ENCODE assay signal across 20 cellular contexts in the genomic region with DNA sequence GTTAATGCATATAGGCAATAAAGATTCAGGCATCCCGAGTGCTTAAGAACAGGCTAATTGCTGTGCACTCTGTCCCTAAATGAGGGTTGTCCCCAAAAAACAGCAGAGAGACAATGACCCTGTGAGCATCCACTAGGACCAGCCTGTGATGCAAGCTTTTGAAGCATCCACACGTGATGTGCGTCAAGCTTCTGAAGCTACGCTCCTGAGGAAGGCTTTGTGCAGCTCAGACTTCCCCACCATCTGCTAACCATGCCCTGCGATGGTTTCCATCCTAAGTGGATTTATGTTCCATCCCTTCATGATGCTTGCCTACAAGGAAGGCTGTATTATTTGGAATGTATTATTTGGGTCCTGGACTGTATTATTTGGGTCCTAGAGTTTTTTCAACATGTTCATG.
A peak's percentile ranks its signal among the peaks of the same experiment; 100 is the strongest.
DNase-seq lines count a peak whose midpoint lies in the region; ATAC-seq and TF ChIP-seq lines count a peak whose summit lies in the region.
"Had no signal": no experiment of that assay in that cellular context is flagged by ENCODE, and none has a peak within 500 bp of the region (broad histone marks: within the 10 kb centered on the region; RNA-seq: fewer than 3 reads in every experiment).

No MANE protein-coding gene starts in this region.

- TF ChIP-seq CTCF in SK-N-SH (IDR thresholded peaks at IDR 0.05) = no peak
- TF ChIP-seq CTCF in type B pancreatic cell (conservative IDR thresholded peaks at IDR 0.05) = no peak

- H3K4me3 ChIP-seq in SK-N-SH (ENCODE audit: low read depth in 2 of 2, low read length in 1 of 2) = no peak overlapping the region
- no peak overlapping the region for H3K4me3 ChIP-seq in BLaER1
- no peak overlapping the region for H3K4me3 ChIP-seq in adipocyte (ENCODE audit: low read length)
- H3K4me3 ChIP-seq: K562 had no signal

- DNase-seq in SK-N-SH (no peak), adipocyte (ENCODE audit: low read depth) (peak; percentile 1), type B pancreatic cell (ENCODE audit: extremely low spot score, unreplicated experiment) (no peak), LoVo (ENCODE audit: low spot score) (no peak), SIG-M5 (lab: John Stamatoyannopoulos, UW) (no peak)
- DNase-seq: ACHN; C1 segment of cervical spinal cord; CD4-positive, CD25-positive, alpha-beta regulatory T cell; CD8-positive, alpha-beta memory T cell; COR-L47; GOT3; H7; HFFc6; IMR-90 had no signal

- TF ChIP-seq EP300 in SK-N-SH (IDR thresholded peaks at IDR 0.05; ENCODE audit: borderline replicate concordance in 1 of 2, low read depth in 1 of 2, low read length in 1 of 2) = no peak

- POLR2A ChIA-PET in SK-N-SH (lab: Yijun Ruan, JAX) = no interaction called here

- H3K9me3 ChIP-seq in SK-N-SH = no peaks in the 10 kb centered on the region
- peaks cover 29% of the 10 kb centered on the region for H3K9me3 ChIP-seq in BLaER1
- H3K9me3 ChIP-seq in adipocyte (ENCODE audit: control insufficient read depth, low read length) = peaks cover 9% of the 10 kb centered on the region

- no peaks in the 10 kb centered on the region for H3K9me3 Mint-ChIP-seq in type B pancreatic cell
- H3K9me3 Mint-ChIP-seq: HFFc6 had no signal

- no peak overlapping the region for H3K4me2 ChIP-seq in SK-N-SH
- H3K4me2 ChIP-seq in BLaER1 = 0 out of 2 replicates have a peak overlapping the region, but pooled peaks have one; percentile 12

- H3K36me3 ChIP-seq in SK-N-SH (replicated peaks in 1 of 2; ENCODE audit: control insufficient read depth in 1 of 2, insufficient read depth in 2 of 2, low read length in 1 of 2) = no peaks in the 10 kb centered on the region
- no peaks in the 10 kb centered on the region for H3K36me3 ChIP-seq in BLaER1
- H3K36me3 ChIP-seq in adipocyte (ENCODE audit: control insufficient read depth, insufficient read depth, low read length, severe bottlenecking) = no peaks in the 10 kb centered on the region

- no peaks in the 10 kb centered on the region for H3K9me2 ChIP-seq in SK-N-SH

- ATAC-seq in SK-N-SH treated with all-trans-retinoic acid at 6 μM for 48 hours = peak; percentile 41; the same call in 2 of the 3 replicates
- no peak for ATAC-seq in HG02759 (IDR thresholded peaks at IDR 0.05; ENCODE audit: unreplicated experiment)
- ATAC-seq: HCT116, K562 had no signal

- H3K4me3 Mint-ChIP-seq in type B pancreatic cell = no peak overlapping the region
- H3K4me3 Mint-ChIP-seq: B cell; CD4-positive, CD25-positive, alpha-beta regulatory T cell; CD8-positive, alpha-beta memory T cell; HFFc6 had no signal

- H3K27me3 Mint-ChIP-seq in type B pancreatic cell = peaks cover 29% of the 10 kb centered on the region

- H3K27ac Mint-ChIP-seq in type B pancreatic cell = peak overlapping the region; percentile 5
- H3K27ac Mint-ChIP-seq: B cell; CD4-positive, CD25-positive, alpha-beta regulatory T cell; CD8-positive, alpha-beta memory T cell; HFFc6 had no signal

- no peak for TF ChIP-seq RAD21 in SK-N-SH (IDR thresholded peaks at IDR 0.05; ENCODE audit: low read length)

- H3K27ac ChIP-seq in SK-N-SH (ENCODE audit: low read depth in 2 of 2, low read length in 1 of 2) (no peak overlapping the region), BLaER1 (no peak overlapping the region)

- H3K79me2 ChIP-seq in SK-N-SH (ENCODE audit: insufficient read depth) = no peaks in the 10 kb centered on the region

- H4K20me1 ChIP-seq in SK-N-SH (ENCODE audit: insufficient read depth) (no peaks in the 10 kb centered on the region), BLaER1 (no peaks in the 10 kb centered on the region)

- H3F3A ChIP-seq in SK-N-SH (replicated peaks; ENCODE audit: insufficient read depth) = no peaks in the 10 kb centered on the region

- WGBS in SK-N-SH (ENCODE audit: low lambda C conversion rate) = 1% methylated on average over 5 of the region's 5 CpGs

- CTCF ChIA-PET in SK-N-SH (lab: Yijun Ruan, JAX) = interaction anchor here (1.2 to 2.6 kb wide), 5 partner anchors 14 to 298 kb away, joined by 3 to 8 read pairs (median 5); no protein-coding TSS in a partner anchor

- peaks cover 30% of the 10 kb centered on the region for H3K27me3 ChIP-seq in SK-N-SH (ENCODE audit: insufficient read depth)
- H3K27me3 ChIP-seq in BLaER1 = no peaks in the 10 kb centered on the region
- peaks cover 51% of the 10 kb centered on the region for H3K27me3 ChIP-seq in adipocyte (replicated peaks; ENCODE audit: control insufficient read depth, insufficient read depth, low read length)

- peaks cover 14% of the 10 kb centered on the region for H3K4me1 Mint-ChIP-seq in type B pancreatic cell (ENCODE audit: unreplicated experiment)
- H3K4me1 Mint-ChIP-seq: B cell; CD4-positive, CD25-positive, alpha-beta regulatory T cell; CD8-positive, alpha-beta memory T cell had no signal

- H3K4me1 ChIP-seq in SK-N-SH (ENCODE audit: control insufficient read depth in 1 of 2, insufficient read depth in 2 of 2, low read depth in 1 of 2, low read length in 1 of 2) (peaks cover 0 to 12% of the 10 kb centered on the region in 2 experiments; a peak in 1 of 4 replicates), BLaER1 (peaks cover 31% of the 10 kb centered on the region), adipocyte (ENCODE audit: control insufficient read depth, insufficient read depth, low read length) (no peaks in the 10 kb centered on the region)

- no peaks in the 10 kb centered on the region for H3K36me3 Mint-ChIP-seq in type B pancreatic cell
- H3K36me3 Mint-ChIP-seq: CD4-positive, CD25-positive, alpha-beta regulatory T cell; CD8-positive, alpha-beta memory T cell had no signal

- H2AFZ ChIP-seq in SK-N-SH (ENCODE audit: low read depth) = no peak overlapping the region

- H3K9ac ChIP-seq in SK-N-SH (no peak overlapping the region), BLaER1 (no peak overlapping the region), adipocyte (ENCODE audit: low read length) (no peak overlapping the region)

TF ChIP-seq in SK-N-SH treated with all-trans-retinoic acid at 6 μM for 48 hours, 23 proteins besides CTCF, POLR2A, EP300 and RAD21:
- no peak for TF ChIP-seq PPARA (CRISPR knock-in tag; IDR thresholded peaks at IDR 0.05; ENCODE audit: borderline replicate concordance)

TF ChIP-seq in SK-N-SH, 30 proteins besides CTCF, POLR2A, EP300 and RAD21:
- TF ChIP-seq FOSL2 (IDR thresholded peaks at IDR 0.05; ENCODE audit: borderline replicate concordance, low read depth) = no peak
- no peak for TF ChIP-seq MXI1 (IDR thresholded peaks at IDR 0.05; ENCODE audit: low read depth, low read length)
- TF ChIP-seq, protein P1, sequence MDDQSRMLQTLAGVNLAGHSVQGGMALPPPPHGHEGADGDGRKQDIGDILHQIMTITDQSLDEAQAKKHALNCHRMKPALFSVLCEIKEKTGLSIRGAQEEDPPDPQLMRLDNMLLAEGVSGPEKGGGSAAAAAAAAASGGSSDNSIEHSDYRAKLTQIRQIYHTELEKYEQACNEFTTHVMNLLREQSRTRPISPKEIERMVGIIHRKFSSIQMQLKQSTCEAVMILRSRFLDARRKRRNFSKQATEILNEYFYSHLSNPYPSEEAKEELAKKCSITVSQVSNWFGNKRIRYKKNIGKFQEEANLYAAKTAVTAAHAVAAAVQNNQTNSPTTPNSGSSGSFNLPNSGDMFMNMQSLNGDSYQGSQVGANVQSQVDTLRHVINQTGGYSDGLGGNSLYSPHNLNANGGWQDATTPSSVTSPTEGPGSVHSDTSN (IDR thresholded peaks at IDR 0.05) = no peak
- no peak for TF ChIP-seq GABPA (IDR thresholded peaks at IDR 0.05; ENCODE audit: low read depth)
- TF ChIP-seq RCOR1 (IDR thresholded peaks at IDR 0.05; ENCODE audit: low read length) = no peak
- TF ChIP-seq RXRA (IDR thresholded peaks at IDR 0.05; ENCODE audit: borderline replicate concordance, low read depth) = no peak
- no peak for TF ChIP-seq JUND (IDR thresholded peaks at IDR 0.05)
- TF ChIP-seq GATA2 (CRISPR knock-in tag; IDR thresholded peaks at IDR 0.05) = no peak
- no peak for TF ChIP-seq SIN3A (IDR thresholded peaks at IDR 0.05; ENCODE audit: borderline replicate concordance, low read depth, low read length)
- no peak for TF ChIP-seq TAF1 (IDR thresholded peaks at IDR 0.05; ENCODE audit: borderline replicate concordance, low read depth, low read length)
- TF ChIP-seq EZH2phosphoT487 (IDR thresholded peaks at IDR 0.05; ENCODE audit: borderline replicate concordance, low read depth) = no peak
- TF ChIP-seq MAX (IDR thresholded peaks at IDR 0.05; ENCODE audit: low read depth) = no peak
- TF ChIP-seq, protein P2, sequence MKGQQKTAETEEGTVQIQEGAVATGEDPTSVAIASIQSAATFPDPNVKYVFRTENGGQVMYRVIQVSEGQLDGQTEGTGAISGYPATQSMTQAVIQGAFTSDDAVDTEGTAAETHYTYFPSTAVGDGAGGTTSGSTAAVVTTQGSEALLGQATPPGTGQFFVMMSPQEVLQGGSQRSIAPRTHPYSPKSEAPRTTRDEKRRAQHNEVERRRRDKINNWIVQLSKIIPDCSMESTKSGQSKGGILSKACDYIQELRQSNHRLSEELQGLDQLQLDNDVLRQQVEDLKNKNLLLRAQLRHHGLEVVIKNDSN (IDR thresholded peaks at IDR 0.05; ENCODE audit: borderline replicate concordance, low read depth) = no peak
- no peak for TF ChIP-seq RFX5 (IDR thresholded peaks at IDR 0.05; ENCODE audit: low read length)
